18 cellular contexts compared by ENCODE assay signal in the genomic region with DNA sequence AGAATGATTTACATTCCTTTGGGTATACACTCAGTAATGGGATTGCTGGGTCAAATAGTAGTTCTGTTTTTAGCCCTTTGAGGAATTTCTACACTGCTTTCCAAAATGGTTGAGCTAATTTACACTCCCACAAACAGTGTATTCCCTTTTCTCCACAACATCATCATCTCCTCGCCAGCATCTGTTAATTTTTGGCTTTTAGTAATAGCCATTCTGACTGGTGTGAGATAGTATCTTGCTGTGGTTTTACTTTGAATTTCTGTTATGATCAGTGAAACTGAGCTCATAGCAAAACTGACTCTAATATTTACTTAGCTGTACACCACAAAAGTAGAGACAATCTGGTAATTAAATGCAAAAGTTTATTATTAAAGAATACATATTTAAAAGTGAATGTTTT.
DNase-seq lines count a peak whose midpoint lies in the region; ATAC-seq, FAIRE-seq and TF ChIP-seq lines count a peak whose summit lies in the region.
"Had no signal": no experiment of that assay in that cellular context is flagged by ENCODE, and none has a peak within 500 bp of the region (broad histone marks: within the 10 kb centered on the region; RNA-seq: fewer than 3 reads in every experiment).

No MANE protein-coding gene starts in this region.

- H3K79me2 ChIP-seq in DND-41 (ENCODE audit: insufficient read depth, low read length) = no peaks in the 10 kb centered on the region

- POLR2A ChIA-PET in RWPE1 (lab: Yijun Ruan, JAX; ENCODE audit: low non-redundant PET) = no interaction called here

- no peak overlapping the region for H3K27ac Mint-ChIP-seq in Calu3 (ENCODE audit: unreplicated experiment)
- H3K27ac Mint-ChIP-seq: GM23338 had no signal

- H3K36me3 ChIP-seq in DND-41 (ENCODE audit: insufficient read depth, low read length) (no peaks in the 10 kb centered on the region), pancreas (no peaks in the 10 kb centered on the region)
- H3K36me3 ChIP-seq: BE2C, HAP-1 had no signal

- H3K9me3 ChIP-seq in DND-41 (ENCODE audit: insufficient read depth, low read length, severe bottlenecking) (peaks cover 17% of the 10 kb centered on the region), pancreas (no peaks in the 10 kb centered on the region)
- H3K9me3 ChIP-seq: BE2C, HAP-1, SK-N-SH had no signal

- no peaks in the 10 kb centered on the region for H3K27me3 Mint-ChIP-seq in Calu3 (ENCODE audit: unreplicated experiment)

- CTCF ChIA-PET in RWPE1 (lab: Yijun Ruan, JAX) = interaction anchor here (0.6 kb wide), 1 partner anchor 525 kb away, joined by 3 read pairs; no protein-coding TSS in a partner anchor
- CTCF ChIA-PET in Calu3 (lab: Charles Lee) = no interaction called here

- H3K4me3 Mint-ChIP-seq in Calu3 (ENCODE audit: low read depth, unreplicated experiment) = no peak overlapping the region
- H3K4me3 Mint-ChIP-seq: GM23338 had no signal

- no peaks in the 10 kb centered on the region for H3K27me3 ChIP-seq in DND-41 (ENCODE audit: insufficient read depth, low read length, poor library complexity)
- H3K27me3 ChIP-seq in pancreas = no peaks in the 10 kb centered on the region
- H3K27me3 ChIP-seq: BE2C had no signal

- H3K4me3 ChIP-seq in DND-41 (ENCODE audit: low read depth in 1 of 2, low read length in 2 of 2) (no peak overlapping the region), pancreas (no peak overlapping the region)
- H3K4me3 ChIP-seq: GM23338, HAP-1 had no signal

- peak; percentile 44 for DNase-seq in DND-41
- DNase-seq in OCI-M1 (lab: John Stamatoyannopoulos, UW) = peak; percentile 56
- no peak for DNase-seq in pancreas
- no peak for DNase-seq in RWPE1 (ENCODE audit: low spot score)
- no peak for DNase-seq in Calu3
- DNase-seq: BE2C, KG1, NCI-H1105 treated with DMSO at 0.1 percent for 48 hours, NCI-H2081, NCI-H2171, NCI-H446, NCI-H526, SHP77 treated with DMSO at 0.1 percent for 48 hours, SK-N-SH had no signal

- H3K27ac ChIP-seq in DND-41 (ENCODE audit: low read length) (peak overlapping the region; percentile 91), pancreas (no peak overlapping the region), RWPE1 (no peak overlapping the region)

- ATAC-seq in DND-41 (ENCODE audit: insufficient read depth, low read depth) (peak; percentile 91), HG02870 (IDR thresholded peaks at IDR 0.05; ENCODE audit: unreplicated experiment) (peak; percentile 67), pancreas (no peak), HG02678 (IDR thresholded peaks at IDR 0.05; ENCODE audit: unreplicated experiment) (no peak)
- ATAC-seq: GM23338 had no signal

- intact Hi-C loops in pancreas (cut with DNase I) (no loop called here), Calu3 (cut with micrococcal nuclease; ENCODE audit: unreplicated experiment) (no loop called here)

- no peaks in the 10 kb centered on the region for H3K4me1 Mint-ChIP-seq in Calu3 (ENCODE audit: low read depth, unreplicated experiment)
- H3K4me1 Mint-ChIP-seq: GM23338 had no signal

- H3K4me1 ChIP-seq in DND-41 (ENCODE audit: insufficient read depth, low read length) (peaks cover 41% of the 10 kb centered on the region), pancreas (no peaks in the 10 kb centered on the region)
- H3K4me1 ChIP-seq: BE2C, HAP-1 had no signal

- H4K20me1 ChIP-seq in DND-41 (ENCODE audit: insufficient read depth, low read length) = no peaks in the 10 kb centered on the region

- H3K36me3 Mint-ChIP-seq in Calu3 (ENCODE audit: insufficient read depth, unreplicated experiment) = no peaks in the 10 kb centered on the region

- peak overlapping the region; percentile 44; the same call in 1 of the 2 replicates for H3K4me2 ChIP-seq in DND-41 (ENCODE audit: insufficient read depth, low read length)
- H3K4me2 ChIP-seq: GM23338, SK-N-SH had no signal

- peak overlapping the region; percentile 29; the same call in 1 of the 2 replicates for H3K9ac ChIP-seq in DND-41 (ENCODE audit: low read depth, low read length)
- H3K9ac ChIP-seq: SK-N-SH had no signal

- TF ChIP-seq CTCF in DND-41 (IDR thresholded peaks at IDR 0.05; ENCODE audit: borderline replicate concordance, extremely low read depth, low read length, poor library complexity, severe bottlenecking) (no peak), pancreas (IDR thresholded peaks at IDR 0.05) (no peak), RWPE1 (conservative IDR thresholded peaks at IDR 0.05; ENCODE audit: low read depth) (no peak), Calu3 (IDR thresholded peaks at IDR 0.05; ENCODE audit: unreplicated experiment) (no peak)

- peak overlapping the region; percentile 51 for H2AFZ ChIP-seq in DND-41 (ENCODE audit: low read depth, low read length)
- H2AFZ ChIP-seq: GM23338 had no signal

- WGBS in pancreas, 2 donors = 34 to 63% methylated on average over 1 of the region's 1 CpG

- peaks cover 2% of the 10 kb centered on the region for H3K9me3 Mint-ChIP-seq in Calu3 (ENCODE audit: low read depth, unreplicated experiment)

- FAIRE-seq in pancreas (lab: Jason Lieb, UNC) = peak; percentile 26

- BruUV-seq in Calu3 (replicated peaks; lab: Mats Ljungman, UMichigan) = no TSS peak

Comparison
In these comparisons a context has a peak if more than half of its experiments do, and no peak if none do; other contexts are left out.
1. ATAC-seq: peak in DND-41 (single experiment) and HG02870 (single experiment); none in pancreas (0 of 4) and HG02678 (single experiment).
2. DNase-seq: peak in DND-41 (single experiment) and OCI-M1 (single experiment); none in pancreas (0 of 6), RWPE1 (single experiment) and Calu3 (single experiment).